In the genomic region with DNA sequence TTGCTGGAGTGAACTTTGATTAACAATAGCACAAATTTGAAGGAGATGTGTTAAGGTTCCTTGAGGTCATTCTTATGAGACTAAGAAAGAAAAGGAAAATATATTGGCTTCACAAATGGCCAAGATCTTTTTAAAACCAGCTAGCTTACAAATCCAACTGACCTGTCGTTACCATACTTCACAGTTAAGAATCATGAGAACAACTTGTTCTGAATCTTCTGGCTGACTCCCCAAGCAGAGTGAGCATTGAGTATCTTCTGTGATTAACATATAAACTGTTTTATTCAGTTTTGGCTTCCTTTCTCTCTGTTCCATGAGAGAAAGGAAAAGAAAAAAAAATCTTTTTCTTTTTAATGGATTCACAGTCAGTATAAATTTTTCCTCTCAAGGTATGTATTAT, we compare ENCODE assay signal across 24 cellular contexts.
DNase-seq lines count a peak whose midpoint lies in the region; ATAC-seq and TF ChIP-seq lines count a peak whose summit lies in the region.
"Had no signal": no experiment of that assay in that cellular context is flagged by ENCODE, and none has a peak within 500 bp of the region (broad histone marks: within the 10 kb centered on the region; RNA-seq: fewer than 3 reads in every experiment).

No MANE protein-coding gene starts in this region.

- WGBS in esophagus muscularis mucosa, result 51% methylated on average over 1 of the region's 1 CpG
- 42 to 53% methylated on average over 1 of the region's 1 CpG for WGBS in testis, 2 donors

- no peak for TF ChIP-seq POLR2A in esophagus muscularis mucosa (IDR thresholded peaks at IDR 0.05; ENCODE audit: low read depth)
- TF ChIP-seq POLR2A in testis (IDR thresholded peaks at IDR 0.05), result no peak

- no peak for TF ChIP-seq EP300 in esophagus muscularis mucosa (IDR thresholded peaks at IDR 0.05)

- H3K4me1 ChIP-seq in esophagus muscularis mucosa (peaks cover 0 to 46% (median 24%) of the 10 kb centered on the region in 4 donors), testis (no peaks in the 10 kb centered on the region)
- H3K4me1 ChIP-seq: Caco-2 had no signal

- H3K27ac ChIP-seq in esophagus muscularis mucosa (replicated peaks in 1 of 4) (peak overlapping the region; percentile 38 to 75 (median 54)), testis (no peak overlapping the region)
- H3K27ac ChIP-seq: C4-2B, RWPE1 had no signal

- no peak for DNase-seq in esophagus muscularis mucosa (ENCODE audit: extremely low spot score)
- DNase-seq in sciatic nerve (ENCODE audit: low spot score), result no peak
- DNase-seq in testis, result peak; percentile 36
- DNase-seq in NCI-H2029 (lab: John Stamatoyannopoulos, UW), result no peak
- no peak for DNase-seq in NCI-H2227 treated with DMSO at 0.1 percent for 48 hours (lab: John Stamatoyannopoulos, UW)
- DNase-seq in cerebellum (ENCODE audit: low spot score), result no peak
- DNase-seq: Caco-2; CD8-positive, alpha-beta T cell; DMS 273 treated with DMSO at 0.1 percent for 48 hours; DMS79; EL; GF-D8; HCEC 1CT; MG63; NCI-H1105 treated with DMSO at 0.1 percent for 48 hours; NCI-H146; NCI-H1930; NCI-H526 treated with DMSO at 0.1 percent for 48 hours; SHP77 had no signal

- H3K4me3 ChIP-seq in esophagus muscularis mucosa (no peak overlapping the region), testis (no peak overlapping the region)
- H3K4me3 ChIP-seq: K562, MG63 had no signal

- no peaks in the 10 kb centered on the region for H3K36me3 ChIP-seq in esophagus muscularis mucosa
- H3K36me3 ChIP-seq in testis (ENCODE audit: low read depth, missing control alignments), result no peaks in the 10 kb centered on the region
- H3K36me3 ChIP-seq: MG63 had no signal

- intact Hi-C loops in esophagus muscularis mucosa (cut with DNase I), result no loop called here
- intact Hi-C loops in sciatic nerve (cut with DNase I), result loop anchor here (2.0 kb wide), 1 partner anchor 57 kb away; no protein-coding TSS in a partner anchor
- intact Hi-C loops in testis (cut with DNase I; ENCODE audit: low total_unique reads), result no loop called here

- TF ChIP-seq CTCF in esophagus muscularis mucosa (IDR thresholded peaks at IDR 0.05) (no peak), testis (IDR thresholded peaks at IDR 0.05) (no peak)

- no peaks in the 10 kb centered on the region for H3K9me3 ChIP-seq in esophagus muscularis mucosa
- H3K9me3 ChIP-seq in testis, result no peaks in the 10 kb centered on the region
- H3K9me3 ChIP-seq: Caco-2 had no signal

- H3K27me3 ChIP-seq in esophagus muscularis mucosa (no peaks in the 10 kb centered on the region), testis (no peaks in the 10 kb centered on the region)
- H3K27me3 ChIP-seq: MG63 had no signal

- ATAC-seq in sciatic nerve (peak; percentile 45), GM18511 (IDR thresholded peaks at IDR 0.05; ENCODE audit: unreplicated experiment) (no peak)
- ATAC-seq: CD8-positive, alpha-beta T cell; K562; Panc1 had no signal

Comparison
In these comparisons a context has a peak if more than half of its experiments do, and no peak if none do; other contexts are left out.
1. H3K27ac ChIP-seq: peak in esophagus muscularis mucosa (4 of 4); none in testis (0 of 2).